8 cellular contexts compared by ENCODE assay signal in the genomic region with DNA sequence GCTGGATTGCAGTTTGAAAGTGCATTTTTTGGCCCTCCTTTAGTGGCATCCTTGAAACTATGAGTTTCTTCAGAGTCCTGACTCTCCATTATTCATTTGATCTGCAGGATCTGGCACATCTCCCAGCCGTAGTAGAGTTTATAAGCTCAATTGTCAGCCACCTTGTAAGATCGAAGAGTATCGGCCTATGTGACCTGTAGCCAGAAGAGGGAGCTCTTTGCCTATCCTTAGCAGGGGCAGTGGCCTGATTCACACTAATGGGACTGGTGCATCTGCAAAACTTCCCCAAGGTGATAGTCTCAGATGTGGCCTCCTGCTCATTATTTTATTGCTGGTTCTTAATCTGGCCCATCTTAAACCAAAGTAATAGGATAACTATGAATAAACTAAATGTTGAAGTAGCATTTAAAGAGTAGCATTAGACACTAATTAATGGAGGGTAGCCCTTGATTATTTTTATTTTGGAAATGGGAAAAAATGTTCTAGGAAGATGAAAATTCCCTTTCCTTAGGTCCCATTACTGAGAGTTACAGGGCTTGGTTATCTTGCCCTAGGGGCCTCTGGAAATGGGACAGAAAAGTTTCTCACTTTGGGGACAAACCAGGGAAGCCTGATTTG. TPM values are rescaled to one million over a fixed set of nuclear protein-coding genes. Genes with fewer than 3 reads are reported as not detected.
DNase-seq lines count a peak whose midpoint lies in the region; ATAC-seq and TF ChIP-seq lines count a peak whose summit lies in the region.

No MANE protein-coding gene starts in this region.

- no peaks in the 10 kb centered on the region for H3K9me3 ChIP-seq in OCI-LY1 (ENCODE audit: low read length)
- no peaks in the 10 kb centered on the region for H3K9me3 ChIP-seq in aorta (ENCODE audit: control insufficient read depth, low read length)

- H3K9ac ChIP-seq in OCI-LY1 (ENCODE audit: low read length), result peak overlapping the region; percentile 45; the same call in 1 of the 2 replicates

- no peaks in the 10 kb centered on the region for H3K79me2 ChIP-seq in OCI-LY1 (ENCODE audit: insufficient read depth, low read length)

- H3K27me3 ChIP-seq in OCI-LY1 (ENCODE audit: insufficient read depth, low read length), result no peaks in the 10 kb centered on the region
- no peaks in the 10 kb centered on the region for H3K27me3 ChIP-seq in aorta (ENCODE audit: control insufficient read depth in 1 of 2, insufficient read depth in 2 of 2, low read length in 1 of 2)

- H3K4me2 ChIP-seq in OCI-LY1 (ENCODE audit: low read length), result peak overlapping the region; percentile 34; the same call in 1 of the 2 replicates

- peak; percentile 93 for TF ChIP-seq CTCF in OCI-LY1 (IDR thresholded peaks at IDR 0.05; ENCODE audit: low read length)
- peak; percentile 89 for TF ChIP-seq CTCF in fibroblast of the aortic adventitia (IDR thresholded peaks at IDR 0.05; ENCODE audit: insufficient read depth, low read length)
- TF ChIP-seq CTCF in omental fat pad (IDR thresholded peaks at IDR 0.05), result no peak

- no peaks in the 10 kb centered on the region for H4K20me1 ChIP-seq in OCI-LY1 (ENCODE audit: insufficient read depth, low read length)

- no peak overlapping the region for H3K4me3 ChIP-seq in OCI-LY1 (ENCODE audit: low read depth, low read length, poor library complexity, severe bottlenecking)
- H3K4me3 ChIP-seq in fibroblast of the aortic adventitia (ENCODE audit: low read depth, low read length), result no peak overlapping the region
- no peak overlapping the region for H3K4me3 ChIP-seq in aorta (ENCODE audit: low read length in 2 of 2)

- H3K27ac ChIP-seq in OCI-LY1 (ENCODE audit: low read depth, low read length, poor library complexity, severe bottlenecking) (peak overlapping the region; percentile 99), aorta (ENCODE audit: low read depth in 1 of 2, low read length in 2 of 2) (no peak overlapping the region)

- no peaks in the 10 kb centered on the region for H3K9me2 ChIP-seq in OCI-LY1 (ENCODE audit: low read depth, low read length)

- WGBS in aorta, 2 donors, result 78 to 79% methylated on average over 3 of the region's 3 CpGs

- intact Hi-C loops in aorta (cut with DNase I), result no loop called here

- ATAC-seq in GM21528 (IDR thresholded peaks at IDR 0.05; ENCODE audit: low FRiP score, unreplicated experiment) (peak; percentile 45), omental fat pad (ENCODE audit: low FRiP score) (peak; percentile 48), aorta (ENCODE audit: low FRiP score) (peak; percentile 72)

- no peaks in the 10 kb centered on the region for H3K36me3 ChIP-seq in OCI-LY1 (ENCODE audit: insufficient read depth, low read length)
- H3K36me3 ChIP-seq in aorta (ENCODE audit: control insufficient read depth in 1 of 2, insufficient read depth in 2 of 2, low read length in 1 of 2), result peaks cover 6 to 7% of the 10 kb centered on the region in 2 donors

- H3F3A ChIP-seq in OCI-LY1 (ENCODE audit: insufficient read depth, low read length), result peaks cover 4% of the 10 kb centered on the region; the same call in 1 of the 2 replicates

- no peak overlapping the region for H2AFZ ChIP-seq in OCI-LY1 (ENCODE audit: low read length)

- peaks cover 72% of the 10 kb centered on the region for H3K4me1 ChIP-seq in OCI-LY1 (ENCODE audit: insufficient read depth, low read length, severe bottlenecking)
- no peaks in the 10 kb centered on the region for H3K4me1 ChIP-seq in aorta (ENCODE audit: control insufficient read depth in 1 of 2, insufficient read depth in 2 of 2, low read length in 2 of 2)

- DNase-seq in Daoy (ENCODE audit: low read depth), result peak; percentile 60
- DNase-seq in HuH-7 (ENCODE audit: low spot score), result peak; percentile 70
- peak; percentile 49 for DNase-seq in activated T-cell treated with anti-CD3 and anti-CD28 coated beads, Interleukin-2, amount 50 U/mL, for 1 hour
- peak; percentile 82 for DNase-seq in fibroblast of the aortic adventitia (ENCODE audit: low read depth)
- no peak for DNase-seq in omental fat pad (ENCODE audit: low spot score)
- DNase-seq in aorta, result no peak

RNA-seq across cellular contexts. Expression of gene GCSAM, which starts 21.2 kb away (rescaled TPM):
- total RNA-seq in Daoy (2014; rRNA removed; shearing (Covaris generic)), result not detected in 2 replicates
- total RNA-seq in fibroblast of the aortic adventitia (ENCODE audit: low replicate concordance), result not detected in 2 replicates
- total RNA-seq in omental fat pad, result under 1 TPM in 3 of 4 donors, not detected in 1; 0.47 to 0.88 (median 0.48) TPM
- total RNA-seq in aorta, result under 1 TPM in 1 of 2 donors, not detected in 1; 0.51 TPM
- polyA plus RNA-seq in aorta, result under 1 TPM in 1 of 2 donors, not detected in 1; 0.10 TPM

RNA-seq across cellular contexts. Expression of gene C3orf52, which starts 25.7 kb away (rescaled TPM):
- 14.7 and 18.1 TPM in 2 replicates for total RNA-seq in Daoy (2014; rRNA removed; shearing (Covaris generic))
- total RNA-seq in fibroblast of the aortic adventitia (ENCODE audit: low replicate concordance) (4.4 and 10.7 TPM in 2 replicates), omental fat pad (10 to 100 TPM in 2 of 4 donors, 1 to 10 TPM in 1, not detected in 1; 2.3 to 39.1 (median 13.1) TPM), aorta (10 to 100 TPM in 1 of 2 donors, 1 to 10 TPM in 1; 9.1 to 16.8 TPM)
- 1 to 10 TPM in 1 of 2 donors, under 1 TPM in 1; 0.88 to 1.3 TPM for polyA plus RNA-seq in aorta

Comparison
In these comparisons a context has a peak if more than half of its experiments do, and no peak if none do; other contexts are left out.
1. DNase-seq: peak in Daoy (single experiment), HuH-7 (single experiment), activated T-cell treated with anti-CD3 and anti-CD28 coated beads, Interleukin-2, amount 50 U/mL, for 1 hour (single experiment) and fibroblast of the aortic adventitia (single experiment); none in omental fat pad (single experiment) and aorta (0 of 2).
2. CTCF ChIP-seq: peak in OCI-LY1 (single experiment) and fibroblast of the aortic adventitia (single experiment); none in omental fat pad (0 of 3).
3. Peak in every context shown above with its lines, with median percentiles within 50 percentile points of each other: ATAC-seq.